Comparison of ENCODE assay signal across 28 cellular contexts in genomic region chr2:1527153-1527992, GRCh38.
"Had no signal": no experiment of that assay in that cellular context is flagged by ENCODE, and none has a peak within 500 bp of the region (broad histone marks: within the 10 kb centered on the region; RNA-seq: fewer than 3 reads in every experiment).

No MANE protein-coding gene starts in this region.

- H3K36me3 ChIP-seq: brain microvascular endothelial cell, heart right ventricle, left lung, lower lobe of right lung, neutrophil, ovary, spleen, transverse colon, WERI-Rb-1 had no signal

- H3K27me3 ChIP-seq: brain microvascular endothelial cell, left lung, neutrophil, ovary, spleen, testis, transverse colon had no signal

- H3K9me3 Mint-ChIP-seq: activated naive CD8-positive, alpha-beta T cell treated with anti-CD3 and anti-CD28 coated beads, Interleukin-2, amount 10 ng/mL, durations not matched to agents 7 days and 5 days; endodermal cell; natural killer cell; T-helper 1 cell treated with Interleukin-12 subunit alpha and Interleukin-12 subunit beta and Interleukin-4 antibody, amounts not matched to agents 30 μg/mL and 1 μg/mL, for 36 hours had no signal

- H3K4me1 Mint-ChIP-seq: activated naive CD8-positive, alpha-beta T cell treated with anti-CD3 and anti-CD28 coated beads, Interleukin-2, amount 10 ng/mL, durations not matched to agents 7 days and 5 days; endodermal cell; natural killer cell had no signal

- H3K27ac Mint-ChIP-seq: activated naive CD8-positive, alpha-beta T cell treated with anti-CD3 and anti-CD28 coated beads, Interleukin-2, amount 10 ng/mL, durations not matched to agents 7 days and 5 days; endodermal cell; natural killer cell; T-helper 1 cell treated with Interleukin-12 subunit alpha and Interleukin-12 subunit beta and Interleukin-4 antibody, amounts not matched to agents 30 μg/mL and 1 μg/mL, for 36 hours had no signal

- H3K4me3 Mint-ChIP-seq: activated naive CD8-positive, alpha-beta T cell treated with anti-CD3 and anti-CD28 coated beads, Interleukin-2, amount 10 ng/mL, durations not matched to agents 7 days and 5 days; endodermal cell; natural killer cell; T-helper 1 cell treated with Interleukin-12 subunit alpha and Interleukin-12 subunit beta and Interleukin-4 antibody, amounts not matched to agents 30 μg/mL and 1 μg/mL, for 36 hours had no signal

- H3K27me3 Mint-ChIP-seq: activated naive CD8-positive, alpha-beta T cell treated with anti-CD3 and anti-CD28 coated beads, Interleukin-2, amount 10 ng/mL, durations not matched to agents 7 days and 5 days had no signal

- FAIRE-seq: astrocyte, TTC549 had no signal

- H3K36me3 Mint-ChIP-seq: activated naive CD8-positive, alpha-beta T cell treated with anti-CD3 and anti-CD28 coated beads, Interleukin-2, amount 10 ng/mL, durations not matched to agents 7 days and 5 days; natural killer cell had no signal

- H3K4me3 ChIP-seq: heart right ventricle, left lung, lower lobe of right lung, ovary, psoas muscle, spleen, testis, transverse colon had no signal

- H3K27ac ChIP-seq: brain microvascular endothelial cell, heart right ventricle, left lung, lower lobe of right lung, neutrophil, ovary, psoas muscle, spleen, testis, transverse colon, WERI-Rb-1 had no signal

- ATAC-seq: activated CD4-positive, CD25-positive, alpha-beta regulatory T cell treated with anti-CD3 and anti-CD28 coated beads, Interleukin-2, amount 50 U/mL, for 24 hours; esophagus mucosa; heart right ventricle; left lung; lower lobe of right lung; natural killer cell; psoas muscle had no signal

- DNase-seq: activated CD4-positive, alpha-beta T cell treated with anti-CD3 and anti-CD28 coated beads for 48 hours; activated CD4-positive, alpha-beta T cell treated with anti-CD3 and anti-CD28 coated beads, Interleukin-2, amount 50 U/mL, for 48 hours; activated CD8-positive, alpha-beta memory T cell treated with anti-CD3 and anti-CD28 coated beads for 24 hours; activated effector memory CD4-positive, alpha-beta T cell treated with Interleukin-2 at 50 U/mL for 16 hours; activated naive CD4-positive, alpha-beta T cell treated with Interleukin-2 at 50 U/mL for 16 hours; activated naive CD8-positive, alpha-beta T cell treated with anti-CD3 and anti-CD28 coated beads, Interleukin-2, amount 10 ng/mL, durations not matched to agents 7 days and 5 days; brain microvascular endothelial cell; endodermal cell; foreskin fibroblast; heart right ventricle; lower lobe of right lung; mesenchymal stem cell; natural killer cell; ovary; psoas muscle; spleen; stimulated activated naive CD4-positive, alpha-beta T cell treated with Interleukin-2 at 50 U/mL for 16 hours; T-helper 9 cell; testis; transverse colon; WERI-Rb-1 had no signal

- H3K4me1 ChIP-seq: heart right ventricle, left lung, lower lobe of right lung, psoas muscle, spleen, testis, transverse colon had no signal

- H3K9me3 ChIP-seq: heart right ventricle, left lung, lower lobe of right lung, neutrophil, ovary, psoas muscle, testis, transverse colon had no signal
